In the genomic region with DNA sequence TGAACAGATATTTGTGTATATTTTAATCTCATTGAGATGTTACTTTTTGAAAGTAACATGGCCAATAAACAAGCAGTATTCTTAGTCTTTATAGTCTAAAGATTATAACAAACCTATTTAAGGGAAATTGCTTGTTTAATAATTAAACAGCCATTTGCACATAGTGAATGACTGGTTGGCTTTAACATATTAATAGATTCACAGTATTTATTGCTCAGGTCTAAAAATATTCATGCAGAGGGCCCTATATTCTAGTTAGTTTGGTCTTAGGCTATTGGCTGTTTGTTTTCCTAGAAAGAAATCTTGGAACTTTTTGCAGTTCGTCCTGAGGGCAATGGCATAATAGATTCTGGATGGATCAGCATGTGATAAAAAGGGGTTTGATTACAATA, we compare ENCODE assay signal across 28 cellular contexts. TPM values are rescaled to one million over a fixed set of nuclear protein-coding genes. Genes with fewer than 3 reads are reported as not detected.
DNase-seq lines count a peak whose midpoint lies in the region; ATAC-seq and TF ChIP-seq lines count a peak whose summit lies in the region.
"Had no signal": no experiment of that assay in that cellular context is flagged by ENCODE, and none has a peak within 500 bp of the region (broad histone marks: within the 10 kb centered on the region; RNA-seq: fewer than 3 reads in every experiment).

No MANE protein-coding gene starts in this region.

- 89% methylated on average over 1 of the region's 1 CpG for WGBS in mesenchymal stem cell
- 86 to 88% methylated on average over 1 of the region's 1 CpG for WGBS in sigmoid colon, 2 donors

- peaks cover 46% of the 10 kb centered on the region for H3K36me3 Mint-ChIP-seq in activated naive CD8-positive, alpha-beta T cell treated with anti-CD3 and anti-CD28 coated beads, Interleukin-2, amount 50 U/mL, for 24 hours (ENCODE audit: low read depth)
- H3K36me3 Mint-ChIP-seq in activated naive CD8-positive, alpha-beta T cell treated with anti-CD3 and anti-CD28 coated beads for 36 hours: peaks cover 15% of the 10 kb centered on the region

- no peak overlapping the region for H4K8ac ChIP-seq in mesenchymal stem cell (ENCODE audit: low read length)

- no peak for ATAC-seq in activated naive CD8-positive, alpha-beta T cell treated with anti-CD3 and anti-CD28 coated beads, Interleukin-2, amount 50 U/mL, for 24 hours
- ATAC-seq in HG02870 (IDR thresholded peaks at IDR 0.05; ENCODE audit: unreplicated experiment): no peak
- ATAC-seq: CD8-positive, alpha-beta T cell had no signal

- peaks cover 24% of the 10 kb centered on the region for H3K36me3 ChIP-seq in brain microvascular endothelial cell (replicated peaks)
- peaks cover 3 to 68% of the 10 kb centered on the region in 2 experiments for H3K36me3 ChIP-seq in mesenchymal stem cell (ENCODE audit: control insufficient read depth in 1 of 2, insufficient read depth in 2 of 2, low read depth in 1 of 2, low read length in 2 of 2)
- peaks cover 0 to 26% (median 0%) of the 10 kb centered on the region in 4 donors for H3K36me3 ChIP-seq in sigmoid colon
- H3K36me3 ChIP-seq in Karpas-422 (ENCODE audit: insufficient read depth, low read length): peaks cover 6% of the 10 kb centered on the region; the same call in 1 of the 2 replicates

- no peak overlapping the region for H2BK120ac ChIP-seq in mesenchymal stem cell (ENCODE audit: low read depth, low read length)

- no peak overlapping the region for H3K23ac ChIP-seq in mesenchymal stem cell (ENCODE audit: low read length in 2 of 2)

- no peak overlapping the region for H2BK5ac ChIP-seq in mesenchymal stem cell (ENCODE audit: low read depth, low read length, poor library complexity, severe bottlenecking)

- TF ChIP-seq CTCF in brain microvascular endothelial cell (IDR thresholded peaks at IDR 0.05; ENCODE audit: low read depth, low read length, missing control alignments): no peak
- TF ChIP-seq CTCF in sigmoid colon (IDR thresholded peaks at IDR 0.05): no peak

- H3K4me3 ChIP-seq in brain microvascular endothelial cell (ENCODE audit: low read depth, low read length): no peak overlapping the region
- no peak overlapping the region for H3K4me3 ChIP-seq in mesenchymal stem cell (ENCODE audit: insufficient read depth in 1 of 2, low read depth in 1 of 2, low read length in 2 of 2)
- H3K4me3 ChIP-seq in sigmoid colon: no peak overlapping the region
- H3K4me3 ChIP-seq in Karpas-422 (ENCODE audit: low read length): no peak overlapping the region
- H3K4me3 ChIP-seq: skin epidermis had no signal

- no peak overlapping the region for H2AK5ac ChIP-seq in mesenchymal stem cell (ENCODE audit: low read length, severe bottlenecking)

- H2AFZ ChIP-seq in mesenchymal stem cell (ENCODE audit: low read depth, low read length) (no peak overlapping the region), Karpas-422 (ENCODE audit: low read length) (no peak overlapping the region)

- no peaks in the 10 kb centered on the region for H3K9me3 Mint-ChIP-seq in activated naive CD8-positive, alpha-beta T cell treated with anti-CD3 and anti-CD28 coated beads, Interleukin-2, amount 50 U/mL, for 24 hours
- no peaks in the 10 kb centered on the region for H3K9me3 Mint-ChIP-seq in activated naive CD8-positive, alpha-beta T cell treated with anti-CD3 and anti-CD28 coated beads for 36 hours
- H3K9me3 Mint-ChIP-seq: activated B cell treated with CpG ODN at 0.5 μM for 24 hours; activated CD4-positive, alpha-beta T cell treated with anti-CD3 and anti-CD28 coated beads, Interleukin-2, amount 10 ng/mL, durations not matched to agents 7 days and 5 days; activated T-cell treated with anti-CD3 and anti-CD28 coated beads, Interleukin-2, amount 50 U/mL, for 4 hours; brain; CD8-positive, alpha-beta T cell; mesothelial cell of epicardium; naive B cell had no signal

- no peak overlapping the region for H3K4me3 Mint-ChIP-seq in activated naive CD8-positive, alpha-beta T cell treated with anti-CD3 and anti-CD28 coated beads, Interleukin-2, amount 50 U/mL, for 24 hours
- H3K4me3 Mint-ChIP-seq in activated naive CD8-positive, alpha-beta T cell treated with anti-CD3 and anti-CD28 coated beads for 36 hours: no peak overlapping the region
- H3K4me3 Mint-ChIP-seq: activated B cell treated with CpG ODN at 0.5 μM for 24 hours; activated CD4-positive, alpha-beta T cell treated with anti-CD3 and anti-CD28 coated beads, Interleukin-2, amount 10 ng/mL, durations not matched to agents 7 days and 5 days; activated T-cell treated with anti-CD3 and anti-CD28 coated beads, Interleukin-2, amount 50 U/mL, for 4 hours; B cell; brain; CD8-positive, alpha-beta T cell; mesothelial cell of epicardium; naive B cell had no signal

- intact Hi-C loops in sigmoid colon (cut with DNase I): no loop called here

- peaks cover 8% of the 10 kb centered on the region for H3K4me1 ChIP-seq in mesenchymal stem cell (ENCODE audit: control insufficient read depth, insufficient read depth, low read depth, low read length)
- peaks cover 0 to 53% (median 27%) of the 10 kb centered on the region in 4 donors for H3K4me1 ChIP-seq in sigmoid colon
- no peaks in the 10 kb centered on the region; the same call in 1 of the 2 replicates for H3K4me1 ChIP-seq in Karpas-422 (ENCODE audit: low read length)

- no peak overlapping the region for H3K4me2 ChIP-seq in mesenchymal stem cell (ENCODE audit: low read length, poor library complexity, severe bottlenecking)
- no peak overlapping the region for H3K4me2 ChIP-seq in Karpas-422 (ENCODE audit: low read depth, low read length, poor library complexity, severe bottlenecking)

- no peak overlapping the region for H3K4ac ChIP-seq in mesenchymal stem cell (ENCODE audit: low read depth in 1 of 2, low read length in 2 of 2)

- in situ Hi-C loops in brain microvascular endothelial cell (cut with HindIII; ENCODE audit: low pct_ligation_motif_present, low sequenced_read_pairs): no loop called here

- no peaks in the 10 kb centered on the region for H3K27me3 Mint-ChIP-seq in activated naive CD8-positive, alpha-beta T cell treated with anti-CD3 and anti-CD28 coated beads, Interleukin-2, amount 50 U/mL, for 24 hours
- no peaks in the 10 kb centered on the region for H3K27me3 Mint-ChIP-seq in activated naive CD8-positive, alpha-beta T cell treated with anti-CD3 and anti-CD28 coated beads for 36 hours
- H3K27me3 Mint-ChIP-seq: activated B cell treated with CpG ODN at 0.5 μM for 24 hours; activated CD4-positive, alpha-beta T cell treated with anti-CD3 and anti-CD28 coated beads, Interleukin-2, amount 10 ng/mL, durations not matched to agents 7 days and 5 days; B cell; brain; naive B cell had no signal

- TF ChIP-seq EP300 in sigmoid colon (IDR thresholded peaks at IDR 0.05): no peak

- H3K9me3 ChIP-seq in mesenchymal stem cell (ENCODE audit: control insufficient read depth, low read length) (no peaks in the 10 kb centered on the region), sigmoid colon (no peaks in the 10 kb centered on the region), Karpas-422 (ENCODE audit: low read length) (no peaks in the 10 kb centered on the region)

- H3K79me1 ChIP-seq in mesenchymal stem cell (replicated peaks; ENCODE audit: low read length, poor library complexity, severe bottlenecking): peaks cover 3% of the 10 kb centered on the region

- no peak overlapping the region for H2BK12ac ChIP-seq in mesenchymal stem cell (ENCODE audit: low read length in 2 of 2)

- peaks cover 29% of the 10 kb centered on the region for H3K4me1 Mint-ChIP-seq in activated naive CD8-positive, alpha-beta T cell treated with anti-CD3 and anti-CD28 coated beads, Interleukin-2, amount 50 U/mL, for 24 hours
- peaks cover 22% of the 10 kb centered on the region for H3K4me1 Mint-ChIP-seq in activated naive CD8-positive, alpha-beta T cell treated with anti-CD3 and anti-CD28 coated beads for 36 hours
- H3K4me1 Mint-ChIP-seq: activated CD4-positive, alpha-beta T cell treated with anti-CD3 and anti-CD28 coated beads, Interleukin-2, amount 10 ng/mL, durations not matched to agents 7 days and 5 days; mesothelial cell of epicardium had no signal

- no peak overlapping the region for H4K91ac ChIP-seq in mesenchymal stem cell (ENCODE audit: low read length)

- no peaks in the 10 kb centered on the region for H3K9me2 ChIP-seq in Karpas-422 (replicated peaks; ENCODE audit: insufficient read depth, low read length)

- H3K18ac ChIP-seq in mesenchymal stem cell (ENCODE audit: low read depth in 1 of 2, low read length in 2 of 2): no peak overlapping the region

- H3K27ac Mint-ChIP-seq in activated naive CD8-positive, alpha-beta T cell treated with anti-CD3 and anti-CD28 coated beads, Interleukin-2, amount 50 U/mL, for 24 hours: peak overlapping the region; percentile 10
- no peak overlapping the region for H3K27ac Mint-ChIP-seq in activated naive CD8-positive, alpha-beta T cell treated with anti-CD3 and anti-CD28 coated beads for 36 hours
- H3K27ac Mint-ChIP-seq: activated B cell treated with CpG ODN at 0.5 μM for 24 hours; activated CD4-positive, alpha-beta T cell treated with anti-CD3 and anti-CD28 coated beads, Interleukin-2, amount 10 ng/mL, durations not matched to agents 7 days and 5 days; B cell; CD8-positive, alpha-beta T cell; mesothelial cell of epicardium had no signal

- peak overlapping the region; percentile 91 for H3K27ac ChIP-seq in brain microvascular endothelial cell
- H3K27ac ChIP-seq in mesenchymal stem cell (ENCODE audit: low read length, poor library complexity, severe bottlenecking): peak overlapping the region; percentile 48
- peak overlapping the region in 2 of 4 donors; percentile 23 to 25 for H3K27ac ChIP-seq in sigmoid colon
- H3K27ac ChIP-seq in Karpas-422 (ENCODE audit: low read length): no peak overlapping the region
- H3K27ac ChIP-seq: skin epidermis had no signal

- peaks cover 73% of the 10 kb centered on the region for H3K79me2 ChIP-seq in Karpas-422 (ENCODE audit: low read length)

- H2BK15ac ChIP-seq in mesenchymal stem cell (ENCODE audit: low read depth, poor library complexity, severe bottlenecking): no peak overlapping the region

- no peak for DNase-seq in activated naive CD8-positive, alpha-beta T cell treated with anti-CD3 and anti-CD28 coated beads, Interleukin-2, amount 50 U/mL, for 24 hours
- no peak for DNase-seq in activated naive CD8-positive, alpha-beta T cell treated with anti-CD3 and anti-CD28 coated beads for 36 hours
- DNase-seq in brain microvascular endothelial cell (no peak), mesenchymal stem cell (no peak), sigmoid colon (no peak), NCI-H1417 treated with DMSO at 0.1 percent for 48 hours (lab: John Stamatoyannopoulos, UW) (no peak), Karpas-422 (no peak)
- DNase-seq: activated B cell treated with CpG ODN at 0.5 μM for 24 hours; activated CD4-positive, alpha-beta T cell treated with anti-CD3 and anti-CD28 coated beads, Interleukin-2, amount 10 ng/mL, durations not matched to agents 7 days and 5 days; activated naive CD4-positive, alpha-beta T cell; activated T-cell treated with anti-CD3 and anti-CD28 coated beads, Interleukin-2, amount 50 U/mL, for 4 hours; CD8-positive, alpha-beta T cell; GOT3; head of caudate nucleus; islet precursor cell; left ventricle myocardium superior; naive B cell; NCI-H1092; NCI-H1694 treated with DMSO at 0.1 percent for 48 hours; NCI-H446 treated with DMSO at 0.1 percent for 48 hours; NCI-H774; stimulated activated CD4-positive, alpha-beta T cell treated with anti-CD3 and anti-CD28 coated beads, Interleukin-1b, Interleukin-23, amount 100 ng/mL, for 48 hours; stimulated activated naive CD4-positive, alpha-beta T cell treated with Interleukin-2 at 50 U/mL for 16 hours had no signal

- H3K14ac ChIP-seq in mesenchymal stem cell (ENCODE audit: low read length in 2 of 2): no peak overlapping the region

- no peak for TF ChIP-seq POLR2A in sigmoid colon (IDR thresholded peaks at IDR 0.05)

- no peaks in the 10 kb centered on the region for H4K20me1 ChIP-seq in Karpas-422 (ENCODE audit: insufficient read depth, low read depth, low read length)

- no peak overlapping the region for H3K9ac ChIP-seq in mesenchymal stem cell (ENCODE audit: low read length)
- H3K9ac ChIP-seq in Karpas-422 (ENCODE audit: low read length): no peak overlapping the region

- H3K27me3 ChIP-seq in brain microvascular endothelial cell (replicated peaks) (no peaks in the 10 kb centered on the region), mesenchymal stem cell (ENCODE audit: control insufficient read depth in 1 of 2, insufficient read depth in 1 of 2, low read length in 2 of 2) (no peaks in the 10 kb centered on the region), sigmoid colon (no peaks in the 10 kb centered on the region), Karpas-422 (ENCODE audit: low read length) (no peaks in the 10 kb centered on the region)

RNA-seq across cellular contexts. Expression of gene BACH1, which starts 34.6 kb away (rescaled TPM):
- total RNA-seq in activated naive CD8-positive, alpha-beta T cell treated with anti-CD3 and anti-CD28 coated beads for 36 hours: 10 to 100 TPM; 21.8 to 23.2 TPM
- 34.9 TPM for polyA plus RNA-seq in mesenchymal stem cell (2013, experiment 1 of 2)
- polyA plus RNA-seq in mesenchymal stem cell (2013, experiment 2 of 2): 36.8 TPM
- total RNA-seq in sigmoid colon: 10 to 100 TPM; 47.1 to 89.6 (median 85.0) TPM
- polyA plus RNA-seq in sigmoid colon: 10 to 100 TPM in 2 of 3 donors, 1 to 10 TPM in 1; 8.4 to 16.6 (median 10.1) TPM
- 30.7 and 42.0 TPM in 2 replicates for total RNA-seq in Karpas-422 (2014; rRNA removed; shearing (Covaris generic); ENCODE audit: low replicate concordance)
